38 cellular contexts compared by ENCODE assay signal in genomic region chr3:37396731-37397130, GRCh38. TPM values are rescaled to one million over a fixed set of nuclear protein-coding genes. Genes with fewer than 3 reads are reported as not detected.
"Had no signal": no experiment of that assay in that cellular context is flagged by ENCODE, and none has a peak within 500 bp of the region (broad histone marks: within the 10 kb centered on the region; RNA-seq: fewer than 3 reads in every experiment).

No MANE protein-coding gene starts in this region.

- H3K4me3 ChIP-seq: adrenal gland, ascending aorta, body of pancreas, breast epithelium, cardiac muscle cell had no signal

- H3K9me3 Mint-ChIP-seq: activated T-helper 2 cell treated with anti-CD3 and anti-CD28 coated beads, Interferon-gamma antibody, Interleukin-2, Interleukin-4, amounts not matched to agents 10 μg/mL and 5 μg/mL and 100 μg/mL, durations not matched to agents 14 hours and 24 hours and 36 hours had no signal

- H3K36me3 ChIP-seq: adrenal gland, breast epithelium, cardiac muscle cell had no signal

- H3K27me3 ChIP-seq: adrenal gland, ascending aorta, body of pancreas, brain microvascular endothelial cell, breast epithelium, cardiac muscle cell had no signal

- H3K4me1 ChIP-seq: adrenal gland, ascending aorta, body of pancreas, breast epithelium had no signal

- H3K27ac Mint-ChIP-seq: activated naive CD4-positive, alpha-beta T cell treated with anti-CD3 and anti-CD28 coated beads for 36 hours; activated naive CD4-positive, alpha-beta T cell treated with anti-CD3 and anti-CD28 coated beads, Interleukin-2, amount 10 ng/mL, durations not matched to agents 7 days and 5 days; activated naive CD4-positive, alpha-beta T cell treated with anti-CD3 and anti-CD28 coated beads, Interleukin-2, amount 50 U/mL, for 24 hours; activated naive CD8-positive, alpha-beta T cell; activated naive CD8-positive, alpha-beta T cell treated with anti-CD3 and anti-CD28 coated beads for 36 hours; activated naive CD8-positive, alpha-beta T cell treated with anti-CD3 and anti-CD28 coated beads, Interleukin-2, amount 50 U/mL, for 24 hours; activated T-cell treated with anti-CD3 and anti-CD28 coated beads, Interleukin-2, amount 50 U/mL, for 24 hours; activated T-cell treated with anti-CD3 and anti-CD28 coated beads, Interleukin-2, amount 50 U/mL, for 72 hours; activated T-helper 1 cell treated with anti-CD3 and anti-CD28 coated beads, Interleukin-12 subunit alpha, Interleukin-12 subunit beta, Interleukin-2, Interleukin-4 antibody, amounts not matched to agents 30 ng/mL and 10 ng/mL and 1 ng/mL, durations not matched to agents 14 hours and 24 hours and 36 hours; activated T-helper 17 cell treated with anti-CD3 and anti-CD28 coated beads, Interleukin-2, amount 50 U/mL, for 72 hours; activated T-helper 2 cell treated with anti-CD3 and anti-CD28 coated beads, Interferon-gamma antibody, Interleukin-2, Interleukin-4, amounts not matched to agents 10 μg/mL and 5 μg/mL and 100 μg/mL, durations not matched to agents 14 hours and 24 hours and 36 hours; brain had no signal

- DNase-seq: activated effector memory CD4-positive, alpha-beta T cell treated with anti-CD3 and anti-CD28 coated beads, Interleukin-2, amount 50 U/mL, for 16 hours; activated effector memory CD4-positive, alpha-beta T cell treated with Interleukin-2 at 50 U/mL for 16 hours; activated gamma-delta T cell; activated gamma-delta T cell treated with Interleukin-2 at 50 U/mL for 16 hours; activated naive CD4-positive, alpha-beta T cell; activated naive CD4-positive, alpha-beta T cell treated with anti-CD3 and anti-CD28 coated beads for 36 hours; activated naive CD4-positive, alpha-beta T cell treated with anti-CD3 and anti-CD28 coated beads, Interleukin-2, amount 10 ng/mL, durations not matched to agents 7 days and 5 days; activated naive CD4-positive, alpha-beta T cell treated with anti-CD3 and anti-CD28 coated beads, Interleukin-2, amount 50 U/mL, for 16 hours; activated naive CD4-positive, alpha-beta T cell treated with Interleukin-2 at 50 U/mL for 16 hours; activated naive CD8-positive, alpha-beta T cell treated with anti-CD3 and anti-CD28 coated beads for 36 hours; activated naive CD8-positive, alpha-beta T cell treated with anti-CD3 and anti-CD28 coated beads, Interleukin-2, amount 10 ng/mL, durations not matched to agents 7 days and 5 days; activated naive CD8-positive, alpha-beta T cell treated with anti-CD3 and anti-CD28 coated beads, Interleukin-2, amount 50 U/mL, for 24 hours; activated T-cell treated with anti-CD3 and anti-CD28 coated beads, Interleukin-2, amount 50 U/mL, for 1 hour; activated T-cell treated with anti-CD3 and anti-CD28 coated beads, Interleukin-2, amount 50 U/mL, for 24 hours; activated T-cell treated with anti-CD3 and anti-CD28 coated beads, Interleukin-2, amount 50 U/mL, for 4 hours; activated T-cell treated with anti-CD3 and anti-CD28 coated beads, Interleukin-2, amount 50 U/mL, for 48 hours; activated T-cell treated with anti-CD3 and anti-CD28 coated beads, Interleukin-2, amount 50 U/mL, for 72 hours; adrenal gland; amniotic stem cell; amygdala; anterior cingulate cortex; aorta; body of pancreas; caudate nucleus; central memory CD4-positive, alpha-beta T cell; cerebellar nuclear complex had no signal

- H3K9me3 ChIP-seq: adrenal gland had no signal

- H3K27me3 Mint-ChIP-seq: activated naive CD4-positive, alpha-beta T cell treated with anti-CD3 and anti-CD28 coated beads, Interleukin-2, amount 10 ng/mL, durations not matched to agents 7 days and 5 days; activated naive CD4-positive, alpha-beta T cell treated with anti-CD3 and anti-CD28 coated beads, Interleukin-2, amount 50 U/mL, for 24 hours; activated naive CD8-positive, alpha-beta T cell; activated naive CD8-positive, alpha-beta T cell treated with anti-CD3 and anti-CD28 coated beads for 36 hours; activated naive CD8-positive, alpha-beta T cell treated with anti-CD3 and anti-CD28 coated beads, Interleukin-2, amount 10 ng/mL, durations not matched to agents 7 days and 5 days; activated naive CD8-positive, alpha-beta T cell treated with anti-CD3 and anti-CD28 coated beads, Interleukin-2, amount 50 U/mL, for 24 hours; activated T-cell treated with anti-CD3 and anti-CD28 coated beads, Interleukin-2, amount 50 U/mL, for 24 hours; activated T-helper 17 cell treated with anti-CD3 and anti-CD28 coated beads, Interleukin-2, amount 50 U/mL, for 72 hours; brain; central memory CD8-positive, alpha-beta T cell had no signal

- H3K27ac ChIP-seq: adrenal gland, ascending aorta, body of pancreas, brain microvascular endothelial cell, breast epithelium, cardiac muscle cell had no signal

- H3K4me1 Mint-ChIP-seq: activated naive CD4-positive, alpha-beta T cell treated with anti-CD3 and anti-CD28 coated beads, Interleukin-2, amount 10 ng/mL, durations not matched to agents 7 days and 5 days; activated naive CD4-positive, alpha-beta T cell treated with anti-CD3 and anti-CD28 coated beads, Interleukin-2, amount 50 U/mL, for 24 hours; activated naive CD8-positive, alpha-beta T cell treated with anti-CD3 and anti-CD28 coated beads for 36 hours; activated naive CD8-positive, alpha-beta T cell treated with anti-CD3 and anti-CD28 coated beads, Interleukin-2, amount 10 ng/mL, durations not matched to agents 7 days and 5 days; activated naive CD8-positive, alpha-beta T cell treated with anti-CD3 and anti-CD28 coated beads, Interleukin-2, amount 50 U/mL, for 24 hours; activated T-helper 17 cell treated with anti-CD3 and anti-CD28 coated beads, Interleukin-2, amount 50 U/mL, for 72 hours had no signal

- H3K4me3 Mint-ChIP-seq: activated naive CD4-positive, alpha-beta T cell treated with anti-CD3 and anti-CD28 coated beads for 36 hours; activated naive CD4-positive, alpha-beta T cell treated with anti-CD3 and anti-CD28 coated beads, Interleukin-2, amount 10 ng/mL, durations not matched to agents 7 days and 5 days; activated naive CD4-positive, alpha-beta T cell treated with anti-CD3 and anti-CD28 coated beads, Interleukin-2, amount 50 U/mL, for 24 hours; activated naive CD8-positive, alpha-beta T cell; activated naive CD8-positive, alpha-beta T cell treated with anti-CD3 and anti-CD28 coated beads for 36 hours; activated naive CD8-positive, alpha-beta T cell treated with anti-CD3 and anti-CD28 coated beads, Interleukin-2, amount 10 ng/mL, durations not matched to agents 7 days and 5 days; activated naive CD8-positive, alpha-beta T cell treated with anti-CD3 and anti-CD28 coated beads, Interleukin-2, amount 50 U/mL, for 24 hours; activated T-cell treated with anti-CD3 and anti-CD28 coated beads, Interleukin-2, amount 50 U/mL, for 24 hours; activated T-cell treated with anti-CD3 and anti-CD28 coated beads, Interleukin-2, amount 50 U/mL, for 4 hours; activated T-cell treated with anti-CD3 and anti-CD28 coated beads, Interleukin-2, amount 50 U/mL, for 72 hours; activated T-helper 1 cell treated with anti-CD3 and anti-CD28 coated beads, Interleukin-12 subunit alpha, Interleukin-12 subunit beta, Interleukin-2, Interleukin-4 antibody, amounts not matched to agents 30 ng/mL and 10 ng/mL and 1 ng/mL, durations not matched to agents 14 hours and 24 hours and 36 hours; activated T-helper 17 cell treated with anti-CD3 and anti-CD28 coated beads, Interleukin-2, amount 50 U/mL, for 72 hours; brain; central memory CD8-positive, alpha-beta T cell had no signal

RNA-seq across cellular contexts. Expression of gene ITGA9, which starts 55.2 kb away (rescaled TPM):
- total RNA-seq: bronchial epithelial cell had no signal
